Comparison of ENCODE assay signal across 12 cellular contexts in the genomic region with DNA sequence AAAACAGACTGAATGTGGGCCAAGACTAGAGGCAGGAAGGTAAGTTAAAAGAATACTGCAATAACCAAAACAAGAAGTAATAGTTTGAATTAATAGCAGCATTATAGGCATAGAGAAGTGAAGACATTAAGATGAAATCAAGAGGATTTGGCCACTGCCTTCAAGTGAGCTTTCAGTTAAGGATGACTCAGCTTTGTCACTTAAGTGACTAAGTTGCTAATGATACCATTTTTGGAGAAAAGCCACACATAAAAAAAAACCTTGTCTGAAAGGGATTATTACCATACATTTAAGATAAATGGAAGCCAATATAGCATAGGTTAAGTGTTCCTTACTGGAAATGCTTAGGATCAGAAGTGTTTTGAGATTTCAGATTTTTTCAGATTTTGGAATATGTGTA. TPM values are rescaled to one million over a fixed set of nuclear protein-coding genes. Genes with fewer than 3 reads are reported as not detected.
DNase-seq lines count a peak whose midpoint lies in the region; ATAC-seq and TF ChIP-seq lines count a peak whose summit lies in the region.
"Had no signal": no experiment of that assay in that cellular context is flagged by ENCODE, and none has a peak within 500 bp of the region (broad histone marks: within the 10 kb centered on the region; RNA-seq: fewer than 3 reads in every experiment).

No MANE protein-coding gene starts in this region.

- H3K27me3 Mint-ChIP-seq in activated T-helper 2 cell treated with anti-CD3 and anti-CD28 coated beads, Interferon-gamma antibody, Interleukin-2, Interleukin-4, amounts not matched to agents 10 μg/mL and 5 μg/mL and 100 μg/mL, durations not matched to agents 14 hours and 24 hours and 36 hours (ENCODE audit: low read depth), result no peaks in the 10 kb centered on the region

- no peaks in the 10 kb centered on the region for H3K4me1 ChIP-seq in transverse colon

- DNase-seq in EH (ENCODE audit: low read depth) (peak; percentile 79), HT1080 (ENCODE audit: low read depth) (peak; percentile 59), myocyte (ENCODE audit: low read depth) (peak; percentile 24), NCI-H146 (lab: John Stamatoyannopoulos, UW) (no peak), transverse colon (no peak)
- DNase-seq in activated T-helper 2 cell treated with anti-CD3 and anti-CD28 coated beads, Interferon-gamma antibody, Interleukin-2, Interleukin-4, amounts not matched to agents 10 μg/mL and 5 μg/mL and 100 μg/mL, durations not matched to agents 14 hours and 24 hours and 36 hours (ENCODE audit: low spot score), result no peak
- no peak for DNase-seq in stimulated activated CD4-positive, alpha-beta T cell treated with anti-CD3 and anti-CD28 coated beads, Interleukin-2, amount 100 ng/mL, for 24 hours
- DNase-seq: central memory CD4-positive, alpha-beta T cell; NCI-H1417 treated with DMSO at 0.1 percent for 48 hours; SHP77; stimulated activated CD4-positive, alpha-beta T cell treated with anti-CD3 and anti-CD28 coated beads, Interleukin-15, amount 100 ng/mL, for 24 hours had no signal

- intact Hi-C loops in activated T-helper 2 cell treated with anti-CD3 and anti-CD28 coated beads, Interferon-gamma antibody, Interleukin-2, Interleukin-4, amounts not matched to agents 10 μg/mL and 5 μg/mL and 100 μg/mL, durations not matched to agents 14 hours and 24 hours and 36 hours (cut with micrococcal nuclease), result no loop called here
- intact Hi-C loops in transverse colon (cut with DNase I; ENCODE audit: low total_unique reads), result no loop called here

- no peaks in the 10 kb centered on the region for H3K9me3 ChIP-seq in transverse colon

- no peak overlapping the region for H3K27ac ChIP-seq in transverse colon

- H3K9me3 Mint-ChIP-seq in activated T-helper 2 cell treated with anti-CD3 and anti-CD28 coated beads, Interferon-gamma antibody, Interleukin-2, Interleukin-4, amounts not matched to agents 10 μg/mL and 5 μg/mL and 100 μg/mL, durations not matched to agents 14 hours and 24 hours and 36 hours, result no peaks in the 10 kb centered on the region

- no peak for ATAC-seq in HG03442 (IDR thresholded peaks at IDR 0.05; ENCODE audit: unreplicated experiment)

- TF ChIP-seq CTCF in transverse colon (IDR thresholded peaks at IDR 0.05), result no peak

- no peak for TF ChIP-seq EP300 in transverse colon (IDR thresholded peaks at IDR 0.05; ENCODE audit: low read depth)

- H3K27ac Mint-ChIP-seq in activated T-helper 2 cell treated with anti-CD3 and anti-CD28 coated beads, Interferon-gamma antibody, Interleukin-2, Interleukin-4, amounts not matched to agents 10 μg/mL and 5 μg/mL and 100 μg/mL, durations not matched to agents 14 hours and 24 hours and 36 hours, result peak overlapping the region; percentile 61

- peaks cover 85% of the 10 kb centered on the region for H3K36me3 Mint-ChIP-seq in activated T-helper 2 cell treated with anti-CD3 and anti-CD28 coated beads, Interferon-gamma antibody, Interleukin-2, Interleukin-4, amounts not matched to agents 10 μg/mL and 5 μg/mL and 100 μg/mL, durations not matched to agents 14 hours and 24 hours and 36 hours (ENCODE audit: low read depth)

- H3K4me1 Mint-ChIP-seq in activated T-helper 2 cell treated with anti-CD3 and anti-CD28 coated beads, Interferon-gamma antibody, Interleukin-2, Interleukin-4, amounts not matched to agents 10 μg/mL and 5 μg/mL and 100 μg/mL, durations not matched to agents 14 hours and 24 hours and 36 hours (ENCODE audit: low read depth), result peaks cover 11% of the 10 kb centered on the region

- in situ Hi-C loops in transverse colon (cut with MboI; ENCODE audit: low pct_ligation_motif_present in 1 of 4, low pct_unique_long_range_greater_than_20kb in 1 of 4, low sequenced_read_pairs in 3 of 4), result loop anchor here in 1 of 4 donors (10.0 kb wide), 1 partner anchor 62 kb away; no protein-coding TSS in a partner anchor

- TF ChIP-seq POLR2A in transverse colon (IDR thresholded peaks at IDR 0.05), result no peak

- H3K4me3 Mint-ChIP-seq in activated T-helper 2 cell treated with anti-CD3 and anti-CD28 coated beads, Interferon-gamma antibody, Interleukin-2, Interleukin-4, amounts not matched to agents 10 μg/mL and 5 μg/mL and 100 μg/mL, durations not matched to agents 14 hours and 24 hours and 36 hours (ENCODE audit: low read depth), result no peak overlapping the region

- H3K36me3 ChIP-seq in transverse colon, result peaks cover 0 to 64% (median 32%) of the 10 kb centered on the region in 4 donors

- no peak overlapping the region for H3K4me3 ChIP-seq in transverse colon

- no peaks in the 10 kb centered on the region for H3K27me3 ChIP-seq in transverse colon

RNA-seq across cellular contexts. Expression of a gene that starts 57.0 kb away (rescaled TPM):
- 59.3 and 59.9 TPM in 2 replicates for total RNA-seq in HT1080 (2014; rRNA removed; shearing (Covaris generic))
- polyA plus RNA-seq in HT1080 (2015; cell fraction: cytosol; rRNA removed), result 24.9 and 32.8 TPM in 2 replicates
- 99.9 and 106 TPM in 2 replicates for polyA plus RNA-seq in HT1080 (2015; cell fraction: nucleus; rRNA removed)
- total RNA-seq in activated T-helper 2 cell treated with anti-CD3 and anti-CD28 coated beads, Interferon-gamma antibody, Interleukin-2, Interleukin-4, amounts not matched to agents 10 μg/mL and 5 μg/mL and 100 μg/mL, durations not matched to agents 14 hours and 24 hours and 36 hours, result 96.8 and 107 TPM in 2 replicates
- total RNA-seq in myocyte, result 94.3 and 98.0 TPM in 2 replicates
- polyA plus RNA-seq in myocyte (2012), result 41.0 TPM
- 10 to 100 TPM; 69.2 to 88.8 (median 77.0) TPM for total RNA-seq in transverse colon

Comparison
In these comparisons a context has a peak if more than half of its experiments do, and no peak if none do; other contexts are left out.
1. DNase-seq: peak in EH (single experiment), HT1080 (single experiment) and myocyte (single experiment); none in activated T-helper 2 cell treated with anti-CD3 and anti-CD28 coated beads, Interferon-gamma antibody, Interleukin-2, Interleukin-4, amounts not matched to agents 10 μg/mL and 5 μg/mL and 100 μg/mL, durations not matched to agents 14 hours and 24 hours and 36 hours (single experiment), stimulated activated CD4-positive, alpha-beta T cell treated with anti-CD3 and anti-CD28 coated beads, Interleukin-2, amount 100 ng/mL, for 24 hours (0 of 2), NCI-H146 (single experiment) and transverse colon (single experiment).